ENCODE assay signal across 8 cellular contexts in genomic region chr6:27687154-27688013, GRCh38.
DNase-seq lines count a peak whose midpoint lies in the region; ATAC-seq, FAIRE-seq and TF ChIP-seq lines count a peak whose summit lies in the region.

No MANE protein-coding gene starts in this region.

- H2AFZ ChIP-seq in HepG2 (ENCODE audit: low read length): peak overlapping the region; percentile 93

- H3K4me1 ChIP-seq in HepG2 (ENCODE audit: insufficient read depth, low read length): peaks cover 56% of the 10 kb centered on the region

- peak; percentile 70 for TF ChIP-seq RAD21 in HepG2 (CRISPR knock-in tag; IDR thresholded peaks at IDR 0.05)

- no peaks in the 10 kb centered on the region; a peak in 1 of 5 replicates for H3K27me3 ChIP-seq in HepG2 (ENCODE audit: control insufficient read depth in 1 of 2, insufficient read depth in 2 of 2, low read length in 2 of 2)

- 0% methylated on average over 38 of the region's 43 CpGs for WGBS in HepG2 (ENCODE audit: low lambda C conversion rate)

- in situ Hi-C loops in HepG2 (cut with HindIII; ENCODE audit: extremely low pct_ligation_motif_present, low pct_unique_long_range_greater_than_20kb): no loop called here

- no peaks in the 10 kb centered on the region for H4K20me1 ChIP-seq in HepG2 (ENCODE audit: insufficient read depth, low read length)

- peak; percentile 77 for TF ChIP-seq CTCF in choroid plexus epithelial cell (conservative IDR thresholded peaks at IDR 0.05; ENCODE audit: low read depth, low read length)
- TF ChIP-seq CTCF in HepG2 (CRISPR knock-in tag; IDR thresholded peaks at IDR 0.05): peak; percentile 95

- no peaks in the 10 kb centered on the region for H3K79me2 ChIP-seq in HepG2 (ENCODE audit: insufficient read depth, low read length)

- FAIRE-seq in HepG2 (lab: Jason Lieb, UNC): no peak

- CTCF ChIA-PET in HepG2 (lab: Yijun Ruan, JAX; ENCODE audit: low intra/inter-chr PET ratio, low total read pairs): interaction anchor here (1.1 to 1.3 kb wide), 3 partner anchors 375 to 525 kb away, joined by 3 to 5 read pairs (median 4); no protein-coding TSS in a partner anchor

- H3K4me2 ChIP-seq in HepG2 (ENCODE audit: low read depth, low read length): peak overlapping the region; percentile 88

- no TSS peak for BruUV-seq in HepG2 (replicated peaks; lab: Mats Ljungman, UMichigan)

- no peaks in the 10 kb centered on the region for H3K36me3 ChIP-seq in HepG2 (replicated peaks in 1 of 2; ENCODE audit: control insufficient read depth in 1 of 2, insufficient read depth in 2 of 2, low read length in 2 of 2)

- POLR2A ChIA-PET in HepG2 (lab: Yijun Ruan, JAX): interaction anchor here (1.0 to 2.1 kb wide), 4 partner anchors 15 to 206 kb away, joined by 4 to 6 read pairs (median 4); a partner anchor contains a TSS

- ATAC-seq in GM19023 (IDR thresholded peaks at IDR 0.05; ENCODE audit: unreplicated experiment) (peak; percentile 74), HG03280 (IDR thresholded peaks at IDR 0.05; ENCODE audit: unreplicated experiment) (peak; percentile 68), HepG2 (peak; percentile 85)

- no peak for TF ChIP-seq POLR2A in HepG2 (IDR thresholded peaks at IDR 0.05; ENCODE audit: insufficient read depth in 1 of 2, low read depth in 2 of 2, low read length in 2 of 2)

- intact Hi-C loops in HepG2 (cut with micrococcal nuclease; ENCODE audit: unreplicated experiment): loop anchor here (1.0 to 10.0 kb wide), 4 partner anchors 66 to 215 kb away; no protein-coding TSS in a partner anchor

- TF ChIP-seq EP300 in HepG2 (IDR thresholded peaks at IDR 0.05; ENCODE audit: low read depth in 2 of 2, low read length in 2 of 2) (no peak), HepG2 (CRISPR knock-in tag; IDR thresholded peaks at IDR 0.05; ENCODE audit: borderline replicate concordance) (no peak)

- peak overlapping the region; percentile 62 for H3K9ac ChIP-seq in HepG2 (ENCODE audit: insufficient read depth, low read depth, low read length)

- no peaks in the 10 kb centered on the region for H3K9me3 ChIP-seq in HepG2 (ENCODE audit: low read length)

- DNase-seq in Ammon's horn (ENCODE audit: low spot score) (peak; percentile 86), NCI-H446 treated with DMSO at 0.1 percent for 48 hours (lab: John Stamatoyannopoulos, UW) (peak; percentile 82), choroid plexus epithelial cell (ENCODE audit: low read depth) (peak; percentile 73), HepG2 (ENCODE audit: low spot score) (peak; percentile 79)
- DNase-seq in activated CD4-positive, alpha-beta T cell treated with anti-CD3 and anti-CD28 coated beads for 24 hours (ENCODE audit: low read depth in 2 of 2): peak; percentile 61 to 77
- peak; percentile 85 for DNase-seq in stimulated activated CD4-positive, alpha-beta T cell treated with anti-CD3 and anti-CD28 coated beads, Interleukin-4, amount 100 ng/mL, for 24 hours

- H3K27ac ChIP-seq in HepG2 (ENCODE audit: extremely low read length, insufficient read depth, low read length): peak overlapping the region; percentile 15

- H3K4me3 ChIP-seq in choroid plexus epithelial cell (ENCODE audit: low read depth, low read length): peak overlapping the region; percentile 71
- H3K4me3 ChIP-seq in HepG2 (replicated peaks in 1 of 3; ENCODE audit: insufficient read depth in 1 of 3, low read depth in 2 of 3, low read length in 3 of 3): peak overlapping the region; percentile 65 to 93 (median 78)

TF ChIP-seq in HepG2, 621 proteins besides CTCF, POLR2A, EP300 and RAD21 (continues in another document):
- peak; percentile 83 for TF ChIP-seq ZNF225 (CRISPR knock-in tag; IDR thresholded peaks at IDR 0.05)
- TF ChIP-seq EEA1 (CRISPR knock-in tag; IDR thresholded peaks at IDR 0.05; ENCODE audit: borderline replicate concordance): no peak
- peak; percentile 29; the same call in 1 of the 2 replicates for TF ChIP-seq ZFY (CRISPR knock-in tag; IDR thresholded peaks at IDR 0.05)
- no peak for TF ChIP-seq RFX1 (IDR thresholded peaks at IDR 0.05)
- TF ChIP-seq ZBTB20 (CRISPR knock-in tag; IDR thresholded peaks at IDR 0.05; ENCODE audit: borderline replicate concordance, low read depth): no peak
- no peak for TF ChIP-seq TAF1 (CRISPR knock-in tag; IDR thresholded peaks at IDR 0.05)
- no peak for TF ChIP-seq ZBTB3 (CRISPR knock-in tag; IDR thresholded peaks at IDR 0.05; ENCODE audit: borderline replicate concordance, low read depth)
- TF ChIP-seq MNT (IDR thresholded peaks at IDR 0.05): no peak
- peak; percentile 37; the same call in 1 of the 2 replicates for TF ChIP-seq ZNF224 (CRISPR knock-in tag; IDR thresholded peaks at IDR 0.05)
- TF ChIP-seq ZNF766 (CRISPR knock-in tag; IDR thresholded peaks at IDR 0.05; ENCODE audit: borderline replicate concordance): no peak
- TF ChIP-seq PPARG (CRISPR knock-in tag; conservative IDR thresholded peaks at IDR 0.05): 0 out of 2 replicates have a peak, but pooled peaks have one; percentile 36
- 0 out of 2 replicates have a peak, but pooled peaks have one; percentile 33 for TF ChIP-seq HOMEZ (CRISPR knock-in tag; IDR thresholded peaks at IDR 0.05; ENCODE audit: low read depth)
- no peak for TF ChIP-seq ZNF776 (CRISPR knock-in tag; IDR thresholded peaks at IDR 0.05)
- TF ChIP-seq REST (IDR thresholded peaks at IDR 0.05; ENCODE audit: borderline replicate concordance in 1 of 2, low read depth in 1 of 2, low read length in 2 of 2): no peak
- TF ChIP-seq SNAPC5 (CRISPR knock-in tag; IDR thresholded peaks at IDR 0.05; ENCODE audit: borderline replicate concordance): no peak
- TF ChIP-seq AGO2 (optimal IDR thresholded peaks at IDR 0.05; ENCODE audit: low read depth, low read length): no peak
- TF ChIP-seq ZNF580 (CRISPR knock-in tag; IDR thresholded peaks at IDR 0.05; ENCODE audit: borderline replicate concordance, low read depth): no peak
- no peak for TF ChIP-seq ZNF24 (IDR thresholded peaks at IDR 0.05)
- no peak for TF ChIP-seq JUN (CRISPR knock-in tag; IDR thresholded peaks at IDR 0.05)

Comparison
In these comparisons a context has a peak if more than half of its experiments do, and no peak if none do; other contexts are left out.
1. Peak in every context shown above with its lines: DNase-seq, ATAC-seq, H3K4me3 ChIP-seq and H3K27ac ChIP-seq.